In genomic region chr17:2354311-2354710, GRCh38 we compare ENCODE assay signal across 16 cellular contexts. TPM values are rescaled to one million over a fixed set of nuclear protein-coding genes. Genes with fewer than 3 reads are reported as not detected.
DNase-seq lines count a peak whose midpoint lies in the region; ATAC-seq, FAIRE-seq and TF ChIP-seq lines count a peak whose summit lies in the region.
"Had no signal": no experiment of that assay in that cellular context is flagged by ENCODE, and none has a peak within 500 bp of the region (broad histone marks: within the 10 kb centered on the region; RNA-seq: fewer than 3 reads in every experiment).

No MANE protein-coding gene starts in this region.

- no peaks in the 10 kb centered on the region for H3K36me3 ChIP-seq in CD4-positive, CD25-positive, alpha-beta regulatory T cell (ENCODE audit: control insufficient read depth, insufficient read depth, low read length)
- no peaks in the 10 kb centered on the region for H3K36me3 ChIP-seq in Karpas-422 (ENCODE audit: insufficient read depth, low read length)

- no peak for TF ChIP-seq CTCF in brain (conservative IDR thresholded peaks at IDR 0.05)

- no peak for TF ChIP-seq POLR2A in H54 (IDR thresholded peaks at IDR 0.05; ENCODE audit: low read depth, low read length)

- H3K27ac ChIP-seq in CD4-positive, CD25-positive, alpha-beta regulatory T cell (ENCODE audit: insufficient read depth, low read length, poor library complexity, severe bottlenecking) = no peak overlapping the region
- no peak overlapping the region for H3K27ac ChIP-seq in Karpas-422 (ENCODE audit: low read length)
- H3K27ac ChIP-seq: C4-2B had no signal

- no peaks in the 10 kb centered on the region for H3K36me3 Mint-ChIP-seq in activated CD4-positive, alpha-beta memory T cell treated with anti-CD3 and anti-CD28 coated beads, Interleukin-2, amount 10 ng/mL, durations not matched to agents 7 days and 5 days (ENCODE audit: low read depth)
- H3K36me3 Mint-ChIP-seq in activated CD4-positive, alpha-beta memory T cell treated with anti-CD3 and anti-CD28 coated beads for 36 hours = no peaks in the 10 kb centered on the region
- H3K36me3 Mint-ChIP-seq in CD4-positive, CD25-positive, alpha-beta regulatory T cell = peaks cover 3% of the 10 kb centered on the region
- H3K36me3 Mint-ChIP-seq in brain = peaks cover 4% of the 10 kb centered on the region

- H3K9me3 ChIP-seq in CD4-positive, CD25-positive, alpha-beta regulatory T cell (ENCODE audit: control insufficient read depth in 2 of 2, low read length in 2 of 2) = no peaks in the 10 kb centered on the region
- H3K9me3 ChIP-seq in Karpas-422 (ENCODE audit: low read length) = no peaks in the 10 kb centered on the region

- POLR2A ChIA-PET in activated CD4-positive, alpha-beta memory T cell treated with anti-CD3 and anti-CD28 coated beads, Interleukin-2, amount 10 ng/mL, durations not matched to agents 7 days and 5 days (lab: Charles Lee) = interaction anchor here (0.9 to 2.6 kb wide), 4 partner anchors 14 to 52 kb away, joined by 3 to 16 read pairs (median 8); partner anchors contain the start of genes SGSM2, SMG6, SRR and TSR1
- POLR2A ChIA-PET in activated CD4-positive, alpha-beta memory T cell treated with anti-CD3 and anti-CD28 coated beads for 36 hours (lab: Charles Lee) = interaction anchor here (0.7 kb wide), 1 partner anchor 105 kb away, joined by 3 read pairs; no protein-coding TSS in a partner anchor

- H3K9ac ChIP-seq in Karpas-422 (ENCODE audit: low read length) = no peak overlapping the region

- H3K4me3 Mint-ChIP-seq in activated CD4-positive, alpha-beta memory T cell treated with anti-CD3 and anti-CD28 coated beads, Interleukin-2, amount 10 ng/mL, durations not matched to agents 7 days and 5 days = no peak overlapping the region
- no peak overlapping the region for H3K4me3 Mint-ChIP-seq in activated CD4-positive, alpha-beta memory T cell treated with anti-CD3 and anti-CD28 coated beads for 36 hours
- peak overlapping the region in 2 of 4 donors; percentile 44 to 78 for H3K4me3 Mint-ChIP-seq in CD4-positive, CD25-positive, alpha-beta regulatory T cell
- H3K4me3 Mint-ChIP-seq in brain = no peak overlapping the region
- H3K4me3 Mint-ChIP-seq in stimulated activated naive CD8-positive, alpha-beta T cell treated with anti-CD3 and anti-CD28 coated beads, Interleukin-15, amount 100 ng/mL, for 72 hours = no peak overlapping the region

- peaks cover 17% of the 10 kb centered on the region for H3K4me1 Mint-ChIP-seq in activated CD4-positive, alpha-beta memory T cell treated with anti-CD3 and anti-CD28 coated beads, Interleukin-2, amount 10 ng/mL, durations not matched to agents 7 days and 5 days
- H3K4me1 Mint-ChIP-seq in activated CD4-positive, alpha-beta memory T cell treated with anti-CD3 and anti-CD28 coated beads for 36 hours (ENCODE audit: low read depth) = peaks cover 17% of the 10 kb centered on the region
- H3K4me1 Mint-ChIP-seq in CD4-positive, CD25-positive, alpha-beta regulatory T cell = peaks cover 0 to 23% (median 13%) of the 10 kb centered on the region in 4 donors
- H3K4me1 Mint-ChIP-seq in brain = peaks cover 11% of the 10 kb centered on the region
- H3K4me1 Mint-ChIP-seq in stimulated activated naive CD8-positive, alpha-beta T cell treated with anti-CD3 and anti-CD28 coated beads, Interleukin-15, amount 100 ng/mL, for 72 hours = peaks cover 26% of the 10 kb centered on the region

- FAIRE-seq in H54 (lab: Jason Lieb, UNC) = no peak

- DNase-seq in activated CD4-positive, alpha-beta memory T cell treated with anti-CD3 and anti-CD28 coated beads, Interleukin-2, amount 10 ng/mL, durations not matched to agents 7 days and 5 days = no peak
- no peak for DNase-seq in activated CD4-positive, alpha-beta memory T cell treated with anti-CD3 and anti-CD28 coated beads for 36 hours
- DNase-seq in CD4-positive, CD25-positive, alpha-beta regulatory T cell = no peak
- DNase-seq in Karpas-422 = peak; percentile 43
- no peak for DNase-seq in midbrain (lab: John Stamatoyannopoulos, UW)
- DNase-seq in stimulated activated naive CD8-positive, alpha-beta T cell treated with anti-CD3 and anti-CD28 coated beads, Interleukin-15, amount 100 ng/mL, for 72 hours = no peak
- DNase-seq in H54 (ENCODE audit: insufficient read length, low spot score) = no peak
- DNase-seq: Calu3, H7, IMR-90, Kasumi-1, NCI-H1092 treated with DMSO at 0.1 percent for 48 hours, NCI-H2081 treated with DMSO at 0.1 percent for 48 hours, NCI-H510A had no signal

- CTCF ChIA-PET in activated CD4-positive, alpha-beta memory T cell treated with anti-CD3 and anti-CD28 coated beads, Interleukin-2, amount 10 ng/mL, durations not matched to agents 7 days and 5 days (lab: Charles Lee) = interaction anchor here (0.7 to 2.8 kb wide), 9 partner anchors 14 to 299 kb away, joined by 3 to 32 read pairs (median 11); partner anchors contain the start of genes HIC1, SGSM2 and TSR1
- CTCF ChIA-PET in activated CD4-positive, alpha-beta memory T cell treated with anti-CD3 and anti-CD28 coated beads for 36 hours (lab: Charles Lee) = interaction anchor here (1.0 to 2.7 kb wide), 7 partner anchors 28 to 298 kb away, joined by 3 to 11 read pairs (median 7); partner anchors contain the start of genes SMG6 and SRR

- peak overlapping the region; percentile 32 for H3K4me3 ChIP-seq in CD4-positive, CD25-positive, alpha-beta regulatory T cell (ENCODE audit: low read depth, low read length)
- H3K4me3 ChIP-seq in Karpas-422 (ENCODE audit: low read length) = no peak overlapping the region

- H2AFZ ChIP-seq in Karpas-422 (ENCODE audit: low read length) = no peak overlapping the region

- no peak overlapping the region for H3K4me2 ChIP-seq in Karpas-422 (ENCODE audit: low read depth, low read length, poor library complexity, severe bottlenecking)

- H3K79me2 ChIP-seq in Karpas-422 (ENCODE audit: low read length) = peaks cover 19% of the 10 kb centered on the region

- H3K27me3 Mint-ChIP-seq in activated CD4-positive, alpha-beta memory T cell treated with anti-CD3 and anti-CD28 coated beads, Interleukin-2, amount 10 ng/mL, durations not matched to agents 7 days and 5 days = no peaks in the 10 kb centered on the region
- H3K27me3 Mint-ChIP-seq in activated CD4-positive, alpha-beta memory T cell treated with anti-CD3 and anti-CD28 coated beads for 36 hours = no peaks in the 10 kb centered on the region
- H3K27me3 Mint-ChIP-seq in CD4-positive, CD25-positive, alpha-beta regulatory T cell = no peaks in the 10 kb centered on the region
- no peaks in the 10 kb centered on the region for H3K27me3 Mint-ChIP-seq in brain
- no peaks in the 10 kb centered on the region for H3K27me3 Mint-ChIP-seq in stimulated activated naive CD8-positive, alpha-beta T cell treated with anti-CD3 and anti-CD28 coated beads, Interleukin-15, amount 100 ng/mL, for 72 hours

- intact Hi-C loops in activated CD4-positive, alpha-beta memory T cell treated with anti-CD3 and anti-CD28 coated beads for 36 hours (cut with micrococcal nuclease) = loop anchor here (5.0 kb wide), 3 partner anchors 48 to 297 kb away; partner anchors contain the start of genes HIC1, MNT, SMG6 and SRR

- ATAC-seq in CD4-positive, CD25-positive, alpha-beta regulatory T cell (ENCODE audit: low read depth in 2 of 2) = no peak
- ATAC-seq in stimulated activated naive CD8-positive, alpha-beta T cell treated with anti-CD3 and anti-CD28 coated beads, Interleukin-15, amount 100 ng/mL, for 72 hours = no peak

- no peaks in the 10 kb centered on the region for H3K9me3 Mint-ChIP-seq in activated CD4-positive, alpha-beta memory T cell treated with anti-CD3 and anti-CD28 coated beads, Interleukin-2, amount 10 ng/mL, durations not matched to agents 7 days and 5 days
- no peaks in the 10 kb centered on the region for H3K9me3 Mint-ChIP-seq in activated CD4-positive, alpha-beta memory T cell treated with anti-CD3 and anti-CD28 coated beads for 36 hours
- H3K9me3 Mint-ChIP-seq in CD4-positive, CD25-positive, alpha-beta regulatory T cell = no peaks in the 10 kb centered on the region
- H3K9me3 Mint-ChIP-seq in brain = no peaks in the 10 kb centered on the region
- no peaks in the 10 kb centered on the region for H3K9me3 Mint-ChIP-seq in stimulated activated naive CD8-positive, alpha-beta T cell treated with anti-CD3 and anti-CD28 coated beads, Interleukin-15, amount 100 ng/mL, for 72 hours

- H3K9me2 ChIP-seq in Karpas-422 (replicated peaks; ENCODE audit: insufficient read depth, low read length) = no peaks in the 10 kb centered on the region

- peaks cover 17% of the 10 kb centered on the region for H3K4me1 ChIP-seq in CD4-positive, CD25-positive, alpha-beta regulatory T cell (ENCODE audit: control insufficient read depth, insufficient read depth, low read length, poor library complexity, severe bottlenecking)
- peaks cover 3% of the 10 kb centered on the region; the same call in 1 of the 2 replicates for H3K4me1 ChIP-seq in Karpas-422 (ENCODE audit: low read length)

- H3K27me3 ChIP-seq in CD4-positive, CD25-positive, alpha-beta regulatory T cell (ENCODE audit: control insufficient read depth, insufficient read depth, low read length) = no peaks in the 10 kb centered on the region
- no peaks in the 10 kb centered on the region for H3K27me3 ChIP-seq in Karpas-422 (ENCODE audit: low read length)

- no peaks in the 10 kb centered on the region for H4K20me1 ChIP-seq in Karpas-422 (ENCODE audit: insufficient read depth, low read depth, low read length)

- H3K27ac Mint-ChIP-seq in activated CD4-positive, alpha-beta memory T cell treated with anti-CD3 and anti-CD28 coated beads, Interleukin-2, amount 10 ng/mL, durations not matched to agents 7 days and 5 days = peak overlapping the region; percentile 79
- no peak overlapping the region for H3K27ac Mint-ChIP-seq in activated CD4-positive, alpha-beta memory T cell treated with anti-CD3 and anti-CD28 coated beads for 36 hours
- H3K27ac Mint-ChIP-seq in CD4-positive, CD25-positive, alpha-beta regulatory T cell = peak overlapping the region in 2 of 3 donors; percentile 59 to 83
- peak overlapping the region in 3 of 5 experiments; percentile 1 to 60 (median 5) for H3K27ac Mint-ChIP-seq in brain
- no peak overlapping the region for H3K27ac Mint-ChIP-seq in stimulated activated naive CD8-positive, alpha-beta T cell treated with anti-CD3 and anti-CD28 coated beads, Interleukin-15, amount 100 ng/mL, for 72 hours

RNA-seq across cellular contexts. Expression of gene SGSM2, which starts 17.0 kb away (rescaled TPM):
- 10 to 100 TPM; 45.4 to 49.4 TPM for total RNA-seq in activated CD4-positive, alpha-beta memory T cell treated with anti-CD3 and anti-CD28 coated beads, Interleukin-2, amount 10 ng/mL, durations not matched to agents 7 days and 5 days
- 10 to 100 TPM; 32.7 to 33.4 TPM for total RNA-seq in activated CD4-positive, alpha-beta memory T cell treated with anti-CD3 and anti-CD28 coated beads for 36 hours
- 107 TPM for total RNA-seq in CD4-positive, CD25-positive, alpha-beta regulatory T cell
- polyA plus RNA-seq in CD4-positive, CD25-positive, alpha-beta regulatory T cell = 1 to 10 TPM; 5.6 to 8.0 (median 5.8) TPM
- total RNA-seq in Karpas-422 (2014; rRNA removed; shearing (Covaris generic); ENCODE audit: low replicate concordance) = 64.0 and 71.9 TPM in 2 replicates
- 56.3 TPM for polyA plus RNA-seq in brain (ENCODE audit: insufficient read depth, low read depth, low replicate concordance)

RNA-seq across cellular contexts. Expression of gene TSR1, which starts 18.1 kb away (rescaled TPM):
- total RNA-seq in activated CD4-positive, alpha-beta memory T cell treated with anti-CD3 and anti-CD28 coated beads, Interleukin-2, amount 10 ng/mL, durations not matched to agents 7 days and 5 days = 10 to 100 TPM; 22.5 to 23.5 TPM
- total RNA-seq in activated CD4-positive, alpha-beta memory T cell treated with anti-CD3 and anti-CD28 coated beads for 36 hours = 10 to 100 TPM; 55.1 to 55.9 TPM
- 25.1 TPM for total RNA-seq in CD4-positive, CD25-positive, alpha-beta regulatory T cell
- 10 to 100 TPM; 11.4 to 17.0 (median 14.5) TPM for polyA plus RNA-seq in CD4-positive, CD25-positive, alpha-beta regulatory T cell
- 42.1 and 65.2 TPM in 2 replicates for total RNA-seq in Karpas-422 (2014; rRNA removed; shearing (Covaris generic); ENCODE audit: low replicate concordance)
- polyA plus RNA-seq in brain (ENCODE audit: insufficient read depth, low read depth, low replicate concordance) = 15.9 TPM

RNA-seq across cellular contexts. Expression of gene MNT, which starts 46.5 kb away (rescaled TPM):
- total RNA-seq in activated CD4-positive, alpha-beta memory T cell treated with anti-CD3 and anti-CD28 coated beads, Interleukin-2, amount 10 ng/mL, durations not matched to agents 7 days and 5 days = 10 to 100 TPM; 29.1 to 29.9 TPM
- total RNA-seq in activated CD4-positive, alpha-beta memory T cell treated with anti-CD3 and anti-CD28 coated beads for 36 hours = 10 to 100 TPM; 13.9 to 18.1 TPM
- 93.4 TPM for total RNA-seq in CD4-positive, CD25-positive, alpha-beta regulatory T cell
- 1 to 10 TPM in 2 of 4 donors, under 1 TPM in 2; 0.50 to 1.1 (median 0.97) TPM for polyA plus RNA-seq in CD4-positive, CD25-positive, alpha-beta regulatory T cell
- 6.3 and 18.8 TPM in 2 replicates for total RNA-seq in Karpas-422 (2014; rRNA removed; shearing (Covaris generic); ENCODE audit: low replicate concordance)
- polyA plus RNA-seq in brain (ENCODE audit: insufficient read depth, low read depth, low replicate concordance) = 17.4 TPM

RNA-seq across cellular contexts. Expression of gene SRR, which starts 50.6 kb away (rescaled TPM):
- 10 to 100 TPM; 19.3 to 19.5 TPM for total RNA-seq in activated CD4-positive, alpha-beta memory T cell treated with anti-CD3 and anti-CD28 coated beads, Interleukin-2, amount 10 ng/mL, durations not matched to agents 7 days and 5 days
- total RNA-seq in activated CD4-positive, alpha-beta memory T cell treated with anti-CD3 and anti-CD28 coated beads for 36 hours = 10 to 100 TPM; 20.0 to 22.2 TPM
- total RNA-seq in CD4-positive, CD25-positive, alpha-beta regulatory T cell = 2.9 TPM
- 1 to 10 TPM; 4.2 to 9.2 (median 8.5) TPM for polyA plus RNA-seq in CD4-positive, CD25-positive, alpha-beta regulatory T cell
- 5.6 and 13.3 TPM in 2 replicates for total RNA-seq in Karpas-422 (2014; rRNA removed; shearing (Covaris generic); ENCODE audit: low replicate concordance)
- 41.0 TPM for polyA plus RNA-seq in brain (ENCODE audit: insufficient read depth, low read depth, low replicate concordance)

RNA-seq across cellular contexts. Expression of gene SMG6, which starts 50.7 kb away (rescaled TPM):
- total RNA-seq in activated CD4-positive, alpha-beta memory T cell treated with anti-CD3 and anti-CD28 coated beads, Interleukin-2, amount 10 ng/mL, durations not matched to agents 7 days and 5 days = 10 to 100 TPM; 37.8 to 38.7 TPM
- 10 to 100 TPM; 17.2 to 20.3 TPM for total RNA-seq in activated CD4-positive, alpha-beta memory T cell treated with anti-CD3 and anti-CD28 coated beads for 36 hours
- total RNA-seq in CD4-positive, CD25-positive, alpha-beta regulatory T cell = 42.9 TPM
- 1 to 10 TPM; 3.3 to 5.1 (median 4.7) TPM for polyA plus RNA-seq in CD4-positive, CD25-positive, alpha-beta regulatory T cell
- total RNA-seq in Karpas-422 (2014; rRNA removed; shearing (Covaris generic); ENCODE audit: low replicate concordance) = 10.2 and 12.0 TPM in 2 replicates
- polyA plus RNA-seq in brain (ENCODE audit: insufficient read depth, low read depth, low replicate concordance) = 41.3 TPM

Comparison
In these comparisons a context has a peak if more than half of its experiments do, and no peak if none do; other contexts are left out.
1. H3K27ac Mint-ChIP-seq: peak in activated CD4-positive, alpha-beta memory T cell treated with anti-CD3 and anti-CD28 coated beads, Interleukin-2, amount 10 ng/mL, durations not matched to agents 7 days and 5 days (single experiment), CD4-positive, CD25-positive, alpha-beta regulatory T cell (2 of 3) and brain (3 of 5); none in activated CD4-positive, alpha-beta memory T cell treated with anti-CD3 and anti-CD28 coated beads for 36 hours (single experiment) and stimulated activated naive CD8-positive, alpha-beta T cell treated with anti-CD3 and anti-CD28 coated beads, Interleukin-15, amount 100 ng/mL, for 72 hours (0 of 2).